Comparison of ENCODE assay signal across 10 cellular contexts in the genomic region with DNA sequence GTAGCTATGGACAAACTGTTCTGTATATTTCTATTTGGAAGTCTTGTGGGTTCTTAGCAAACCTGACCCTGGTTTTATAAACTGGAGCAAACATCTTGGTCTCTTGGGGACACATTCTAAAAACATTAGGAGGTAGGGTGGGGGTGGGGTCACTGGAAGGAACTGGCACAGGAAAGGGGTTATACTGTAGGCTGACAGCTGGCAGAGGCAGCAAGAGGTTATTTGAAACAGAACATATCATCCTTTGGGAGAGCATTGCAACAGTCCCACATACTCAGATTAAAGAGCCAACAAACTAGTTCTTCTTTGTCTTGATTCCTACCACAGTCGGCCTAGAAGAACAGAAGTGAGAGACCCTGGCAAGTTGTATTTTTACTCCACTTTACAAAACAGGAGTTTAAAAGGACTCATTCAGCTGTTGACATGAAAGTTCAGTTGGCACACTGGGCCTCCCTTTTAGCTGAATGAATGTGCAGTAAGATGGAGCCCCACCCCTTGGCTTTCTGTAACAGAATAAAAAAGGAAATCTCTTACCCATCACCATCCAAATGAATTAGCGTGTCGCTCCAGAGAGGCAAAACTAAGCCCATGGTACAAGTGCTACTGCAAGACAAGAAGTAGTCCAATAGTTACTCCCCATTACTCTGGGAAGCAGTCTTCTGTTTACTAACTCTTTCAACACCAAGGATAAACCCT. TPM values are rescaled to one million over a fixed set of nuclear protein-coding genes. Genes with fewer than 3 reads are reported as not detected.
DNase-seq lines count a peak whose midpoint lies in the region; ATAC-seq, FAIRE-seq and TF ChIP-seq lines count a peak whose summit lies in the region.
"Had no signal": no experiment of that assay in that cellular context is flagged by ENCODE, and none has a peak within 500 bp of the region (broad histone marks: within the 10 kb centered on the region; RNA-seq: fewer than 3 reads in every experiment).

No MANE protein-coding gene starts in this region.

- no peaks in the 10 kb centered on the region for H3K4me1 ChIP-seq in liver (ENCODE audit: control insufficient read depth in 4 of 4, insufficient read depth in 4 of 4, low read length in 3 of 4)
- no peaks in the 10 kb centered on the region for H3K4me1 ChIP-seq in HepG2 (ENCODE audit: insufficient read depth, low read length)
- peaks cover 36% of the 10 kb centered on the region for H3K4me1 ChIP-seq in vagina
- H3K4me1 ChIP-seq: foreskin keratinocyte had no signal

- no peak for TF ChIP-seq CTCF in liver (IDR thresholded peaks at IDR 0.05; ENCODE audit: low read depth, low read length, missing input control)
- TF ChIP-seq CTCF in HepG2 (CRISPR knock-in tag; IDR thresholded peaks at IDR 0.05): no peak
- no peak for TF ChIP-seq CTCF in dorsolateral prefrontal cortex (IDR thresholded peaks at IDR 0.05 in 54 of 56, conservative IDR thresholded peaks at IDR 0.05 in 2 of 56; ENCODE audit: low read depth in 1 of 56, partially characterized antibody in 56 of 56)
- no peak for TF ChIP-seq CTCF in vagina (IDR thresholded peaks at IDR 0.05)
- no peak for TF ChIP-seq CTCF in progenitor cell of endocrine pancreas (IDR thresholded peaks at IDR 0.05; ENCODE audit: unreplicated experiment)

- no peaks in the 10 kb centered on the region for H3K9me3 ChIP-seq in liver (ENCODE audit: control insufficient read depth in 4 of 4, low read length in 3 of 4)
- no peaks in the 10 kb centered on the region for H3K9me3 ChIP-seq in HepG2 (ENCODE audit: low read length)
- H3K9me3 ChIP-seq in vagina: no peaks in the 10 kb centered on the region

- CTCF ChIA-PET in HepG2 (lab: Yijun Ruan, JAX; ENCODE audit: low intra/inter-chr PET ratio, low total read pairs): no interaction called here

- BruUV-seq in HepG2 (replicated peaks; lab: Mats Ljungman, UMichigan): no TSS peak

- no peak for DNase-seq in HepG2 (ENCODE audit: low spot score)
- no peak for DNase-seq in dorsolateral prefrontal cortex
- no peak for DNase-seq in naive B cell
- DNase-seq in vagina (ENCODE audit: extremely low spot score in 2 of 2): no peak
- no peak for DNase-seq in progenitor cell of endocrine pancreas (ENCODE audit: low spot score, unreplicated experiment)
- no peak for DNase-seq in foreskin melanocyte
- no peak for DNase-seq in NCI-H2107 treated with DMSO at 0.1 percent for 48 hours (lab: John Stamatoyannopoulos, UW; ENCODE audit: unreplicated experiment)
- DNase-seq: activated naive CD8-positive, alpha-beta T cell treated with anti-CD3 and anti-CD28 coated beads, Interleukin-2, amount 10 ng/mL, durations not matched to agents 7 days and 5 days; foreskin keratinocyte had no signal

- TF ChIP-seq EP300 in HepG2 (IDR thresholded peaks at IDR 0.05; ENCODE audit: low read depth in 2 of 2, low read length in 2 of 2) (no peak), HepG2 (CRISPR knock-in tag; IDR thresholded peaks at IDR 0.05; ENCODE audit: borderline replicate concordance) (no peak)

- TF ChIP-seq POLR2A in HepG2 (IDR thresholded peaks at IDR 0.05; ENCODE audit: insufficient read depth in 1 of 2, low read depth in 2 of 2, low read length in 2 of 2): no peak
- TF ChIP-seq POLR2A in vagina (IDR thresholded peaks at IDR 0.05): no peak

- H3K27me3 Mint-ChIP-seq in naive B cell: no peaks in the 10 kb centered on the region
- no peaks in the 10 kb centered on the region for H3K27me3 Mint-ChIP-seq in progenitor cell of endocrine pancreas
- H3K27me3 Mint-ChIP-seq: activated naive CD8-positive, alpha-beta T cell treated with anti-CD3 and anti-CD28 coated beads, Interleukin-2, amount 10 ng/mL, durations not matched to agents 7 days and 5 days had no signal

- intact Hi-C loops in HepG2 (cut with micrococcal nuclease; ENCODE audit: unreplicated experiment): no loop called here
- intact Hi-C loops in dorsolateral prefrontal cortex (cut with DNase I): no loop called here
- intact Hi-C loops in vagina (cut with DNase I): no loop called here

- no peak overlapping the region for H3K4me2 ChIP-seq in HepG2 (ENCODE audit: low read depth, low read length)

- no peak for ATAC-seq in HepG2
- no peak for ATAC-seq in naive B cell (ENCODE audit: low read depth in 2 of 2)
- ATAC-seq: foreskin keratinocyte had no signal

- no peaks in the 10 kb centered on the region for H3K79me2 ChIP-seq in HepG2 (ENCODE audit: insufficient read depth, low read length)

- no peak overlapping the region for H3K27ac ChIP-seq in liver (ENCODE audit: low read depth in 1 of 2, low read length in 2 of 2)
- H3K27ac ChIP-seq in HepG2 (ENCODE audit: extremely low read length, insufficient read depth, low read length): no peak overlapping the region
- peak overlapping the region in 55 of 59 donors; percentile 0 to 80 (median 62) for H3K27ac ChIP-seq in dorsolateral prefrontal cortex
- H3K27ac ChIP-seq in vagina: peak overlapping the region; percentile 51
- H3K27ac ChIP-seq: foreskin keratinocyte had no signal

- TF ChIP-seq RAD21 in liver (IDR thresholded peaks at IDR 0.05): no peak
- no peak for TF ChIP-seq RAD21 in HepG2 (CRISPR knock-in tag; IDR thresholded peaks at IDR 0.05)

- H3K4me3 Mint-ChIP-seq in naive B cell: no peak overlapping the region
- H3K4me3 Mint-ChIP-seq in progenitor cell of endocrine pancreas (ENCODE audit: low read depth): no peak overlapping the region
- H3K4me3 Mint-ChIP-seq: activated naive CD8-positive, alpha-beta T cell treated with anti-CD3 and anti-CD28 coated beads, Interleukin-2, amount 10 ng/mL, durations not matched to agents 7 days and 5 days had no signal

- POLR2A ChIA-PET in HepG2 (lab: Yijun Ruan, JAX): no interaction called here

- WGBS in liver: 88% methylated on average over 3 of the region's 3 CpGs
- WGBS in HepG2 (ENCODE audit: low lambda C conversion rate): 96% methylated on average over 3 of the region's 3 CpGs

- no peaks in the 10 kb centered on the region for H3K9me3 Mint-ChIP-seq in naive B cell
- H3K9me3 Mint-ChIP-seq in progenitor cell of endocrine pancreas (ENCODE audit: low read depth): no peaks in the 10 kb centered on the region
- H3K9me3 Mint-ChIP-seq: activated naive CD8-positive, alpha-beta T cell treated with anti-CD3 and anti-CD28 coated beads, Interleukin-2, amount 10 ng/mL, durations not matched to agents 7 days and 5 days had no signal

- in situ Hi-C loops in HepG2 (cut with HindIII; ENCODE audit: extremely low pct_ligation_motif_present, low pct_unique_long_range_greater_than_20kb): no loop called here

- H3K9ac ChIP-seq in liver (ENCODE audit: low read depth in 1 of 2, low read length in 2 of 2) (no peak overlapping the region), HepG2 (ENCODE audit: insufficient read depth, low read depth, low read length) (no peak overlapping the region)

- H3K4me1 Mint-ChIP-seq in naive B cell: peaks cover 31 to 38% (median 32%) of the 10 kb centered on the region in 3 donors
- H3K4me1 Mint-ChIP-seq in progenitor cell of endocrine pancreas (ENCODE audit: low read depth): no peaks in the 10 kb centered on the region

- H3K27ac Mint-ChIP-seq in naive B cell (peak overlapping the region in 5 of 6 donors; percentile 36 to 76 (median 66)), progenitor cell of endocrine pancreas (no peak overlapping the region)
- H3K27ac Mint-ChIP-seq: activated naive CD8-positive, alpha-beta T cell treated with anti-CD3 and anti-CD28 coated beads, Interleukin-2, amount 10 ng/mL, durations not matched to agents 7 days and 5 days had no signal

- no peak overlapping the region for H3K4me3 ChIP-seq in liver (ENCODE audit: low read depth in 1 of 3, low read length in 3 of 3)
- no peak overlapping the region for H3K4me3 ChIP-seq in HepG2 (replicated peaks in 1 of 3; ENCODE audit: insufficient read depth in 1 of 3, low read depth in 2 of 3, low read length in 3 of 3)
- peak overlapping the region in 1 of 59 donors; percentile 7 for H3K4me3 ChIP-seq in dorsolateral prefrontal cortex
- H3K4me3 ChIP-seq in vagina: no peak overlapping the region

- no peaks in the 10 kb centered on the region for H4K20me1 ChIP-seq in HepG2 (ENCODE audit: insufficient read depth, low read length)

- H3K27me3 ChIP-seq in liver (ENCODE audit: control insufficient read depth in 4 of 4, insufficient read depth in 4 of 4, low read length in 3 of 4) (no peaks in the 10 kb centered on the region), HepG2 (ENCODE audit: control insufficient read depth in 1 of 2, insufficient read depth in 2 of 2, low read length in 2 of 2) (no peaks in the 10 kb centered on the region), dorsolateral prefrontal cortex (no peaks in the 10 kb centered on the region), vagina (no peaks in the 10 kb centered on the region)
- H3K27me3 ChIP-seq: foreskin keratinocyte had no signal

- no peak for FAIRE-seq in HepG2 (lab: Jason Lieb, UNC)

- H3K36me3 Mint-ChIP-seq in naive B cell (peaks cover 0 to 13% of the 10 kb centered on the region in 2 donors), progenitor cell of endocrine pancreas (ENCODE audit: insufficient read depth) (no peaks in the 10 kb centered on the region)

- no peak overlapping the region for H2AFZ ChIP-seq in HepG2 (ENCODE audit: low read length)

- H3K36me3 ChIP-seq in liver (ENCODE audit: control insufficient read depth in 4 of 4, insufficient read depth in 3 of 4, low read depth in 1 of 4, low read length in 3 of 4): peaks cover 0 to 2% (median under 1%) of the 10 kb centered on the region in 4 donors
- peaks cover 0 to 9% of the 10 kb centered on the region in 2 experiments; a peak in 1 of 5 replicates for H3K36me3 ChIP-seq in HepG2 (replicated peaks in 1 of 2; ENCODE audit: control insufficient read depth in 1 of 2, insufficient read depth in 2 of 2, low read length in 2 of 2)
- no peaks in the 10 kb centered on the region for H3K36me3 ChIP-seq in vagina

RNA-seq across cellular contexts. Expression of a gene that starts 54.6 kb away (rescaled TPM):
- total RNA-seq in liver: 1 to 10 TPM in 1 of 2 donors, under 1 TPM in 1; 0.23 to 3.0 TPM
- under 1 TPM; 0.44 to 0.75 TPM for polyA plus RNA-seq in liver
- total RNA-seq in HepG2 (2016; rRNA removed; fragmentation: Illumina TruSeq; extraction: Trizol): 0.42 TPM in 1 of 2 replicates, not detected in the other
- total RNA-seq in HepG2 (2016; cell fraction: cytosol; rRNA removed; fragmentation: Illumina TruSeq; extraction: Trizol; ENCODE audit: low read depth): 0.10 TPM in 1 of 2 replicates, not detected in the other
- 0.15 and 0.39 TPM in 2 replicates for total RNA-seq in HepG2 (2016; cell fraction: insoluble cytoplasmic fraction; rRNA removed; fragmentation: Illumina TruSeq; extraction: Trizol)
- 0.14 TPM in 1 of 2 replicates, not detected in the other for total RNA-seq in HepG2 (2016; cell fraction: membrane; rRNA removed; fragmentation: Illumina TruSeq; extraction: Trizol)
- 0.38 and 0.71 TPM in 2 replicates for total RNA-seq in HepG2 (2016; cell fraction: nucleus; rRNA removed; fragmentation: Illumina TruSeq; extraction: Trizol)
- 0.82 and 1.2 TPM in 2 replicates for polyA plus RNA-seq in HepG2 (2011; rRNA removed)
- polyA plus RNA-seq in HepG2 (2011; cell fraction: cytosol; rRNA removed): 0.20 and 0.22 TPM in 2 replicates
- polyA plus RNA-seq in HepG2 (2011; cell fraction: nucleus; rRNA removed): 10.2 and 12.8 TPM in 2 replicates
- 0.16 and 0.25 TPM in 2 replicates for polyA plus RNA-seq in HepG2 (2012)
- 0.12 TPM in 1 of 2 replicates, not detected in the other for polyA plus RNA-seq in HepG2 (2016; cell fraction: cytosol; fragmentation: Illumina TruSeq; extraction: Trizol; ENCODE audit: low read depth)
- polyA plus RNA-seq in HepG2 (2016; cell fraction: insoluble cytoplasmic fraction; fragmentation: Illumina TruSeq; extraction: Trizol; ENCODE audit: low read depth): 0.20 TPM in 1 of 2 replicates, not detected in the other
- not detected in 2 replicates for polyA plus RNA-seq in HepG2 (2016; cell fraction: membrane; fragmentation: Illumina TruSeq; extraction: Trizol; ENCODE audit: low read depth)
- 0.96 and 2.4 TPM in 2 replicates for polyA plus RNA-seq in HepG2 (2016; cell fraction: nucleus; fragmentation: Illumina TruSeq; extraction: Trizol; ENCODE audit: insufficient read depth, low read depth)
- 4.6 TPM in 1 of 2 replicates, not detected in the other for polyA minus RNA-seq in HepG2 (2011; rRNA and poly(A)+ RNA removed; ENCODE audit: low replicate concordance)
- not detected in 2 replicates for polyA minus RNA-seq in HepG2 (2011; cell fraction: cytosol; rRNA and poly(A)+ RNA removed)
- polyA minus RNA-seq in HepG2 (2011; cell fraction: nucleus; rRNA and poly(A)+ RNA removed): 0.50 and 0.52 TPM in 2 replicates
- 100 to 1,000 TPM in 23 of 120 experiments, 10 to 100 TPM in 97; 31.5 to 153 (median 80.8) TPM for total RNA-seq in dorsolateral prefrontal cortex
- polyA plus RNA-seq in naive B cell (ENCODE audit: low read depth in 6 of 6): under 1 TPM in 2 of 6 donors, not detected in 4; 0.12 to 0.13 TPM
- 23.6 TPM for total RNA-seq in vagina
- total RNA-seq in progenitor cell of endocrine pancreas: 0.27 TPM in 1 of 2 replicates, not detected in the other

Comparison
In these comparisons a context has a peak if more than half of its experiments do, and no peak if none do; other contexts are left out.
1. H3K27ac ChIP-seq: peak in dorsolateral prefrontal cortex (55 of 59) and vagina (single experiment); none in liver (0 of 2) and HepG2 (single experiment).